In genomic region chr16:75580-76501, GRCh38 we compare ENCODE assay signal across 9 cellular contexts. TPM values are rescaled to one million over a fixed set of nuclear protein-coding genes. Genes with fewer than 3 reads are reported as not detected.
DNase-seq lines count a peak whose midpoint lies in the region; ATAC-seq and TF ChIP-seq lines count a peak whose summit lies in the region.
"Had no signal": no experiment of that assay in that cellular context is flagged by ENCODE, and none has a peak within 500 bp of the region (broad histone marks: within the 10 kb centered on the region; RNA-seq: fewer than 3 reads in every experiment).

No MANE protein-coding gene starts in this region.

- H3K4me1 ChIP-seq in HEK293 (ENCODE audit: control insufficient read depth, insufficient read depth, low read length) = peaks cover 18% of the 10 kb centered on the region
- peaks cover 0 to 85% (median 48%) of the 10 kb centered on the region in 3 donors for H3K4me1 ChIP-seq in gastroesophageal sphincter

- H3K36me3 ChIP-seq in HEK293 (ENCODE audit: control insufficient read depth in 2 of 2, insufficient read depth in 1 of 2, low read length in 2 of 2) (peaks cover 0 to 14% of the 10 kb centered on the region in 2 experiments; a peak in 1 of 3 replicates), gastroesophageal sphincter (peaks cover 0 to 16% of the 10 kb centered on the region in 2 donors)

- TF ChIP-seq CTCF in HEK293 (tag by site-specific recombination; IDR thresholded peaks at IDR 0.05) (no peak), gastroesophageal sphincter (IDR thresholded peaks at IDR 0.05) (peak in 2 of 4 experiments; percentile 14 to 20), retinal pigment epithelial cell (conservative IDR thresholded peaks at IDR 0.05; ENCODE audit: low read depth, low read length) (peak; percentile 28)

- no peak overlapping the region for H3K27ac ChIP-seq in HEK293 (ENCODE audit: extremely low read depth, low read depth, low read length)
- H3K27ac ChIP-seq in gastroesophageal sphincter = peak overlapping the region; percentile 3 to 97 (median 94)

- no peak for TF ChIP-seq POLR2A in gastroesophageal sphincter (IDR thresholded peaks at IDR 0.05)

- POLR2A ChIA-PET in HEK293 (lab: Yijun Ruan, JAX) = interaction anchor here (1.2 kb wide), 1 partner anchor 23 kb away, joined by 5 read pairs; the partner anchor contains the start of genes POLR3K and SNRNP25

- 18 to 25% methylated on average over 2 to 5 of the region's 11 CpGs for whole genome bisulfite sequencing in gastroesophageal sphincter (ENCODE audit: low coverage in 1 of 2), 2 donors

- no peaks in the 10 kb centered on the region for H3K9me3 ChIP-seq in HEK293 (ENCODE audit: control insufficient read depth, insufficient read depth, low read depth, low read length)
- H3K9me3 ChIP-seq in gastroesophageal sphincter = no peaks in the 10 kb centered on the region
- H3K9me3 ChIP-seq: HAP-1 had no signal

- H3K27me3 ChIP-seq in gastroesophageal sphincter = no peaks in the 10 kb centered on the region

- DNase-seq in AG08395 (ENCODE audit: low spot score) = peak; percentile 89
- peak; percentile 93 for DNase-seq in UCSD-AML1 (lab: John Stamatoyannopoulos, UW; ENCODE audit: unreplicated experiment)
- DNase-seq in retinal pigment epithelial cell (ENCODE audit: low read depth) = no peak
- DNase-seq in DMS153 treated with DMSO at 0.1 percent for 48 hours (lab: John Stamatoyannopoulos, UW; ENCODE audit: unreplicated experiment) = no peak
- DNase-seq in activated CD8-positive, alpha-beta memory T cell treated with anti-CD3 and anti-CD28 coated beads, Interleukin-2, amount 50 U/mL, for 4 hours = no peak

- H3K4me3 ChIP-seq in HEK293 (ENCODE audit: low read depth, low read length) (no peak overlapping the region), gastroesophageal sphincter (peak overlapping the region in 1 of 2 donors; percentile 95), retinal pigment epithelial cell (ENCODE audit: low read length) (no peak overlapping the region)
- H3K4me3 ChIP-seq: HAP-1 had no signal

- TF ChIP-seq EP300 in gastroesophageal sphincter (IDR thresholded peaks at IDR 0.05) = no peak

- ATAC-seq in gastroesophageal sphincter = peak; percentile 57
- no peak for ATAC-seq in HG03565 (IDR thresholded peaks at IDR 0.05; ENCODE audit: unreplicated experiment)

- CTCF ChIA-PET in HEK293 (lab: Yijun Ruan, JAX) = interaction anchor here (1.2 to 2.7 kb wide), 4 partner anchors 10 to 22 kb away, joined by 4 to 25 read pairs (median 14); no protein-coding TSS in a partner anchor

TF ChIP-seq in HEK293, 187 proteins besides CTCF, POLR2A, EP300 and RAD21:
- TF ChIP-seq ZNF600 (tag by site-specific recombination; IDR thresholded peaks at IDR 0.05) = no peak
- peak; percentile 28; the same call in 1 of the 2 replicates for TF ChIP-seq BCL11B (tag by site-specific recombination; IDR thresholded peaks at IDR 0.05; ENCODE audit: low read depth)
- no peak for TF ChIP-seq WT1 (tag by site-specific recombination; IDR thresholded peaks at IDR 0.05)
- TF ChIP-seq IKZF3 (tag by site-specific recombination; IDR thresholded peaks at IDR 0.05) = peak; percentile 58; the same call in 1 of the 2 replicates
- TF ChIP-seq ZNF10 (tag by site-specific recombination; IDR thresholded peaks at IDR 0.05) = 0 out of 2 replicates have a peak, but pooled peaks have one; percentile 36
- TF ChIP-seq ZNF76 (tag by site-specific recombination; IDR thresholded peaks at IDR 0.05; ENCODE audit: borderline replicate concordance, low read depth) = peak; percentile 16; the same call in 1 of the 2 replicates
- 0 out of 2 replicates have a peak, but pooled peaks have one; percentile 10 for TF ChIP-seq PRDM10 (tag by site-specific recombination; IDR thresholded peaks at IDR 0.05)
- peak; percentile 76 for TF ChIP-seq PATZ1 (tag by site-specific recombination; IDR thresholded peaks at IDR 0.05)
- no peak for TF ChIP-seq ZNF26 (tag by site-specific recombination; IDR thresholded peaks at IDR 0.05)
- TF ChIP-seq ZNF398 (tag by site-specific recombination; IDR thresholded peaks at IDR 0.05) = peak; percentile 49

RNA-seq across cellular contexts. Expression of gene MPG, which starts 2.2 kb away (rescaled TPM):
- 100 to 1,000 TPM in 2 of 4 donors, 10 to 100 TPM in 2; 57.4 to 114 (median 92.4) TPM for total RNA-seq in gastroesophageal sphincter

RNA-seq across cellular contexts. Expression of gene RHBDF1, which starts 3.4 kb away (rescaled TPM):
- 10 to 100 TPM; 21.0 to 52.3 (median 33.0) TPM for total RNA-seq in gastroesophageal sphincter

RNA-seq across cellular contexts. Expression of gene SNRNP25, which starts 22.2 kb away (rescaled TPM):
- 10 to 100 TPM; 25.6 to 34.4 (median 28.5) TPM for total RNA-seq in gastroesophageal sphincter

RNA-seq across cellular contexts. Expression of gene POLR3K, which starts 22.4 kb away (rescaled TPM):
- total RNA-seq in gastroesophageal sphincter = 1 to 10 TPM; 2.6 to 5.1 (median 4.5) TPM

Comparison
In these comparisons a context has a peak if more than half of its experiments do, and no peak if none do; other contexts are left out.
1. DNase-seq: peak in AG08395 (single experiment) and UCSD-AML1 (single experiment); none in retinal pigment epithelial cell (single experiment), DMS153 treated with DMSO at 0.1 percent for 48 hours (single experiment) and activated CD8-positive, alpha-beta memory T cell treated with anti-CD3 and anti-CD28 coated beads, Interleukin-2, amount 50 U/mL, for 4 hours (single experiment).